In the genomic region with DNA sequence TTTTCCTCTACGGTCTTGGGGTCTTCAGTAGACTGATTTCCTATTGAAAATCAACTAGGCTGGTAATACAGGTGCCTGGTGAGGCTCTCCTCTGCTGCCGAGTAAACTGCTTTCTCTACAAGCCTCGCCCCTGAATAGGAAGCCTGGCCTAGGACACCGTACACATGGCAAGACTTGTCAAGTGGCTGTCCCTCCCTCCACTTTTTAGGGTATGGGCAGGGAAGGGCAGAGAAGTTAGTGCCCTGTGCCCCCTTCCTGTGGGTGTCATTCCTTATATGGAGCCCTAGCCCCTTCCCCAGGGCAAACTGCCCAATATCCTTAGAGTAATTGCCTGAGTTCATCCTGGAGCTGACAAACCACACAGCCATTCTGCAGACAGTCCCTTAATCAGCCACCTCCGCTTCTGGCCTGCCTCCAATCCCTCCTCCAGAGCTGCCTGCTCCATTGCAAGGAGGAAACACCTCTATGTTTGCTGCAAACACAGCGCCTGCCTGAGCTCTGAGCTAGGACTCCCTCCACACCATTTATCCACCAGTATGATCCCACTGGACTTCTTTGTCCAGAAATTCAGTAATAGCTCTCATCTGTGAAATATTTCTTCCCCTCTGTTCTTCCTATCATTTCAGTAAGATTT, we compare ENCODE assay signal across 9 cellular contexts.
DNase-seq lines count a peak whose midpoint lies in the region; ATAC-seq and TF ChIP-seq lines count a peak whose summit lies in the region.
"Had no signal": no experiment of that assay in that cellular context is flagged by ENCODE, and none has a peak within 500 bp of the region (broad histone marks: within the 10 kb centered on the region; RNA-seq: fewer than 3 reads in every experiment).

No MANE protein-coding gene starts in this region.

- TF ChIP-seq CTCF in mammary epithelial cell (conservative IDR thresholded peaks at IDR 0.05 in 1 of 2, IDR thresholded peaks at IDR 0.05 in 1 of 2; ENCODE audit: extremely low read depth in 1 of 2, insufficient read depth in 1 of 2, low read depth in 1 of 2, low read length in 2 of 2), result no peak
- TF ChIP-seq CTCF in left lung (IDR thresholded peaks at IDR 0.05), result no peak
- TF ChIP-seq CTCF in thoracic aorta (IDR thresholded peaks at IDR 0.05), result no peak

- H3K4me3 ChIP-seq in mammary epithelial cell (replicated peaks in 1 of 3; ENCODE audit: insufficient read depth in 1 of 3, low read depth in 2 of 3, low read length in 3 of 3) (peak overlapping the region in 1 of 3 experiments; percentile 37), left lung (no peak overlapping the region), thoracic aorta (peak overlapping the region; percentile 45)

- no peaks in the 10 kb centered on the region for H3K9me3 ChIP-seq in mammary epithelial cell (replicated peaks; ENCODE audit: insufficient read depth, low read length)
- no peaks in the 10 kb centered on the region for H3K9me3 ChIP-seq in left lung
- no peaks in the 10 kb centered on the region for H3K9me3 ChIP-seq in thoracic aorta

- ATAC-seq in left lung (peak; percentile 97), thoracic aorta (ENCODE audit: insufficient number of reproducible peaks, low FRiP score, low read depth) (no peak), HG02763 (IDR thresholded peaks at IDR 0.05; ENCODE audit: unreplicated experiment) (no peak)

- in situ Hi-C loops in mammary epithelial cell (cut with MboI; ENCODE audit: low sequenced_read_pairs in 2 of 2), result no loop called here

- no peak overlapping the region for H3K9ac ChIP-seq in mammary epithelial cell (ENCODE audit: insufficient read depth, low read length)

- 15% methylated on average over 6 of the region's 6 CpGs for WGBS in mammary epithelial cell (ENCODE audit: low coverage, missing lambda C conversion rate)

- no peak overlapping the region for H3K27ac ChIP-seq in mammary epithelial cell (ENCODE audit: insufficient read depth, low read depth, low read length)
- peak overlapping the region in 1 of 2 donors; percentile 13 for H3K27ac ChIP-seq in left lung
- no peak overlapping the region for H3K27ac ChIP-seq in thoracic aorta
- H3K27ac ChIP-seq: 22Rv1 had no signal

- CTCF ChIA-PET in mammary epithelial cell (lab: Charles Lee; ENCODE audit: low non-redundant PET), result no interaction called here

- no peak overlapping the region for H2AFZ ChIP-seq in mammary epithelial cell (ENCODE audit: low read depth, low read length)

- DNase-seq in DMS 273 (lab: John Stamatoyannopoulos, UW; ENCODE audit: unreplicated experiment), result peak; percentile 29
- DNase-seq in DMS 273 treated with DMSO at 0.1 percent for 48 hours (lab: John Stamatoyannopoulos, UW), result no peak
- peak; percentile 68 for DNase-seq in mammary epithelial cell
- DNase-seq in left lung, result peak; percentile 68 to 80
- DNase-seq in thoracic aorta (ENCODE audit: low spot score), result peak; percentile 29
- DNase-seq in HuH-7.5 (ENCODE audit: low spot score), result no peak
- DNase-seq in NCI-H526 treated with DMSO at 0.1 percent for 48 hours (lab: John Stamatoyannopoulos, UW), result no peak

- peaks cover 4% of the 10 kb centered on the region for H3K36me3 ChIP-seq in mammary epithelial cell (ENCODE audit: insufficient read depth, low read length)
- H3K36me3 ChIP-seq in left lung, result no peaks in the 10 kb centered on the region
- no peaks in the 10 kb centered on the region for H3K36me3 ChIP-seq in thoracic aorta

- peaks cover 5% of the 10 kb centered on the region for H3K4me1 ChIP-seq in mammary epithelial cell (ENCODE audit: insufficient read depth, low read length)
- peaks cover 6 to 14% of the 10 kb centered on the region in 2 donors for H3K4me1 ChIP-seq in left lung
- H3K4me1 ChIP-seq in thoracic aorta (ENCODE audit: control insufficient read depth in 1 of 2, low read depth in 2 of 2), result peaks cover 22 to 24% of the 10 kb centered on the region in 2 donors

- dilution Hi-C loops in mammary epithelial cell (cut with HindIII; ENCODE audit: low sequenced_read_pairs), result no loop called here

- H3K4me2 ChIP-seq in mammary epithelial cell (ENCODE audit: insufficient read depth, low read depth, low read length), result peak overlapping the region; percentile 68

- intact Hi-C loops in mammary epithelial cell (cut with micrococcal nuclease) (loop anchor here (1.0 kb wide), 1 partner anchor 63 kb away; no protein-coding TSS in a partner anchor), left lung (cut with DNase I) (no loop called here)

- BruUV-seq in mammary epithelial cell (replicated peaks; lab: Mats Ljungman, UMichigan), result no TSS peak

- H3K27me3 ChIP-seq in mammary epithelial cell (ENCODE audit: insufficient read depth, low read length) (no peaks in the 10 kb centered on the region), left lung (no peaks in the 10 kb centered on the region), thoracic aorta (replicated peaks; ENCODE audit: insufficient read depth) (no peaks in the 10 kb centered on the region)

- peaks cover 2% of the 10 kb centered on the region for H3K79me2 ChIP-seq in mammary epithelial cell (ENCODE audit: insufficient read depth, low read length)

- H4K20me1 ChIP-seq in mammary epithelial cell (ENCODE audit: insufficient read depth, low read length), result no peaks in the 10 kb centered on the region

Comparison
In these comparisons a context has a peak if more than half of its experiments do, and no peak if none do; other contexts are left out.
1. DNase-seq: peak in DMS 273 (single experiment), mammary epithelial cell (single experiment), left lung (2 of 2) and thoracic aorta (single experiment); none in DMS 273 treated with DMSO at 0.1 percent for 48 hours (single experiment), HuH-7.5 (single experiment) and NCI-H526 treated with DMSO at 0.1 percent for 48 hours (single experiment).